Comparison of ENCODE assay signal across 9 cellular contexts in the genomic region with DNA sequence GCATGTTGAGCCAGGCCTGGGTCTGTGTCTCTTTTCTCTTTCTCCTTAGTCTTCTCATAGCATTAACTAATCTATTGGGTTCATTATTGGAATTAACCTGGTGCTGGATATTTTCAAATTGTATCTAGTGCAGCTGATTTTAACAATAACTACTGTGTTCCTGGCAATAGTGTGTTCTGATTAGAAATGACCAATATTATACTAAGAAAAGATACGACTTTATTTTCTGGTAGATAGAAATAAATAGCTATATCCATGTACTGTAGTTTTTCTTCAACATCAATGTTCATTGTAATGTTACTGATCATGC. TPM values are rescaled to one million over a fixed set of nuclear protein-coding genes. Genes with fewer than 3 reads are reported as not detected.
DNase-seq lines count a peak whose midpoint lies in the region; ATAC-seq and TF ChIP-seq lines count a peak whose summit lies in the region.
"Had no signal": no experiment of that assay in that cellular context is flagged by ENCODE, and none has a peak within 500 bp of the region (broad histone marks: within the 10 kb centered on the region; RNA-seq: fewer than 3 reads in every experiment).

No MANE protein-coding gene starts in this region.

- no peaks in the 10 kb centered on the region for H3K9me3 ChIP-seq in muscle layer of colon (ENCODE audit: low read length)
- H3K9me3 ChIP-seq in thymus (ENCODE audit: control insufficient read depth), result no peaks in the 10 kb centered on the region
- H3K9me3 ChIP-seq: thyroid gland had no signal

- peak overlapping the region; percentile 60 to 64 for H3K4me3 Mint-ChIP-seq in activated T-cell treated with anti-CD3 and anti-CD28 coated beads, Interleukin-2, amount 50 U/mL, for 72 hours
- H3K4me3 Mint-ChIP-seq in stimulated activated naive CD8-positive, alpha-beta T cell treated with anti-CD3 and anti-CD28 coated beads, Interleukin-15, amount 100 ng/mL, for 72 hours, result no peak overlapping the region

- no peak for ATAC-seq in activated T-cell treated with anti-CD3 and anti-CD28 coated beads, Interleukin-2, amount 50 U/mL, for 72 hours (replicated peaks in 1 of 2)
- ATAC-seq in stimulated activated naive CD8-positive, alpha-beta T cell treated with anti-CD3 and anti-CD28 coated beads, Interleukin-15, amount 100 ng/mL, for 72 hours, result no peak

- peaks cover 42% of the 10 kb centered on the region for H3K4me1 Mint-ChIP-seq in activated T-cell treated with anti-CD3 and anti-CD28 coated beads, Interleukin-2, amount 50 U/mL, for 72 hours (ENCODE audit: low read depth)
- H3K4me1 Mint-ChIP-seq in stimulated activated naive CD8-positive, alpha-beta T cell treated with anti-CD3 and anti-CD28 coated beads, Interleukin-15, amount 100 ng/mL, for 72 hours, result peaks cover 43% of the 10 kb centered on the region

- no peak overlapping the region for H3K9ac ChIP-seq in muscle layer of colon (ENCODE audit: low read length)

- peaks cover 28% of the 10 kb centered on the region for H3K27me3 Mint-ChIP-seq in activated T-cell treated with anti-CD3 and anti-CD28 coated beads, Interleukin-2, amount 50 U/mL, for 72 hours (ENCODE audit: low read depth)
- peaks cover 43% of the 10 kb centered on the region for H3K27me3 Mint-ChIP-seq in stimulated activated naive CD8-positive, alpha-beta T cell treated with anti-CD3 and anti-CD28 coated beads, Interleukin-15, amount 100 ng/mL, for 72 hours

- H3K4me1 ChIP-seq in muscle layer of colon (ENCODE audit: insufficient read depth, low read length) (peaks cover 21% of the 10 kb centered on the region), thymus (ENCODE audit: control insufficient read depth, insufficient read depth, low read length) (peaks cover 17% of the 10 kb centered on the region)

- no peak for DNase-seq in activated T-cell treated with anti-CD3 and anti-CD28 coated beads, Interleukin-2, amount 50 U/mL, for 72 hours
- DNase-seq in activated T-cell treated with anti-CD3 and anti-CD28 coated beads, Interleukin-2, amount 50 U/mL, for 1 hour, result no peak
- DNase-seq in choroid plexus epithelial cell (ENCODE audit: low read depth) (no peak), C1 segment of cervical spinal cord (lab: John Stamatoyannopoulos, UW) (no peak), kidney tubule cell (ENCODE audit: low spot score) (no peak)
- no peak for DNase-seq in stimulated activated naive CD8-positive, alpha-beta T cell treated with anti-CD3 and anti-CD28 coated beads, Interleukin-15, amount 100 ng/mL, for 72 hours
- DNase-seq: thyroid gland had no signal

- H3K27me3 ChIP-seq in muscle layer of colon (ENCODE audit: control insufficient read depth in 1 of 2, insufficient read depth in 2 of 2, low read length in 2 of 2) (no peaks in the 10 kb centered on the region), thymus (ENCODE audit: control insufficient read depth, insufficient read depth) (peaks cover 17% of the 10 kb centered on the region)
- H3K27me3 ChIP-seq: thyroid gland had no signal

- H3K27ac ChIP-seq in muscle layer of colon (ENCODE audit: low read depth, low read length), result no peak overlapping the region
- no peak overlapping the region for H3K27ac ChIP-seq in thymus (ENCODE audit: low read depth)

- H3K9me3 Mint-ChIP-seq in activated T-cell treated with anti-CD3 and anti-CD28 coated beads, Interleukin-2, amount 50 U/mL, for 72 hours, result no peaks in the 10 kb centered on the region
- no peaks in the 10 kb centered on the region for H3K9me3 Mint-ChIP-seq in stimulated activated naive CD8-positive, alpha-beta T cell treated with anti-CD3 and anti-CD28 coated beads, Interleukin-15, amount 100 ng/mL, for 72 hours

- H3K36me3 Mint-ChIP-seq in activated T-cell treated with anti-CD3 and anti-CD28 coated beads, Interleukin-2, amount 50 U/mL, for 72 hours (ENCODE audit: insufficient read depth in 2 of 2), result peaks cover 10 to 13% of the 10 kb centered on the region in 2 donors

- H3K36me3 ChIP-seq in muscle layer of colon (ENCODE audit: insufficient read depth, low read length) (peaks cover 25% of the 10 kb centered on the region), thymus (ENCODE audit: control insufficient read depth, insufficient read depth) (peaks cover 16% of the 10 kb centered on the region)

- 99% methylated on average over 1 of the region's 1 CpG for WGBS in thymus

- H3K27ac Mint-ChIP-seq in activated T-cell treated with anti-CD3 and anti-CD28 coated beads, Interleukin-2, amount 50 U/mL, for 72 hours, result no peak overlapping the region
- no peak overlapping the region for H3K27ac Mint-ChIP-seq in stimulated activated naive CD8-positive, alpha-beta T cell treated with anti-CD3 and anti-CD28 coated beads, Interleukin-15, amount 100 ng/mL, for 72 hours

- no peak for TF ChIP-seq CTCF in choroid plexus epithelial cell (conservative IDR thresholded peaks at IDR 0.05; ENCODE audit: low read depth, low read length)

- H3K4me3 ChIP-seq in choroid plexus epithelial cell (ENCODE audit: low read depth, low read length) (peak overlapping the region; percentile 98), muscle layer of colon (ENCODE audit: low read depth in 1 of 2, low read length in 2 of 2) (peak overlapping the region; percentile 70 to 94), thymus (ENCODE audit: low read length) (peak overlapping the region; percentile 1)

RNA-seq across cellular contexts. Expression of a gene that starts 3.0 kb away (rescaled TPM):
- total RNA-seq in activated T-cell treated with anti-CD3 and anti-CD28 coated beads, Interleukin-2, amount 50 U/mL, for 72 hours, result 10 to 100 TPM; 39.1 to 41.7 TPM
- 253 TPM for polyA plus RNA-seq in thymus

Comparison
In these comparisons a context has a peak if more than half of its experiments do, and no peak if none do; other contexts are left out.
1. H3K4me3 Mint-ChIP-seq: peak in activated T-cell treated with anti-CD3 and anti-CD28 coated beads, Interleukin-2, amount 50 U/mL, for 72 hours (2 of 2); none in stimulated activated naive CD8-positive, alpha-beta T cell treated with anti-CD3 and anti-CD28 coated beads, Interleukin-15, amount 100 ng/mL, for 72 hours (0 of 2).
2. H3K4me3 ChIP-seq: peak in every context shown above with its lines; median percentile 98 in choroid plexus epithelial cell; 82 in muscle layer of colon; 1 in thymus.